Comparison of ENCODE assay signal across 8 cellular contexts in the genomic region with DNA sequence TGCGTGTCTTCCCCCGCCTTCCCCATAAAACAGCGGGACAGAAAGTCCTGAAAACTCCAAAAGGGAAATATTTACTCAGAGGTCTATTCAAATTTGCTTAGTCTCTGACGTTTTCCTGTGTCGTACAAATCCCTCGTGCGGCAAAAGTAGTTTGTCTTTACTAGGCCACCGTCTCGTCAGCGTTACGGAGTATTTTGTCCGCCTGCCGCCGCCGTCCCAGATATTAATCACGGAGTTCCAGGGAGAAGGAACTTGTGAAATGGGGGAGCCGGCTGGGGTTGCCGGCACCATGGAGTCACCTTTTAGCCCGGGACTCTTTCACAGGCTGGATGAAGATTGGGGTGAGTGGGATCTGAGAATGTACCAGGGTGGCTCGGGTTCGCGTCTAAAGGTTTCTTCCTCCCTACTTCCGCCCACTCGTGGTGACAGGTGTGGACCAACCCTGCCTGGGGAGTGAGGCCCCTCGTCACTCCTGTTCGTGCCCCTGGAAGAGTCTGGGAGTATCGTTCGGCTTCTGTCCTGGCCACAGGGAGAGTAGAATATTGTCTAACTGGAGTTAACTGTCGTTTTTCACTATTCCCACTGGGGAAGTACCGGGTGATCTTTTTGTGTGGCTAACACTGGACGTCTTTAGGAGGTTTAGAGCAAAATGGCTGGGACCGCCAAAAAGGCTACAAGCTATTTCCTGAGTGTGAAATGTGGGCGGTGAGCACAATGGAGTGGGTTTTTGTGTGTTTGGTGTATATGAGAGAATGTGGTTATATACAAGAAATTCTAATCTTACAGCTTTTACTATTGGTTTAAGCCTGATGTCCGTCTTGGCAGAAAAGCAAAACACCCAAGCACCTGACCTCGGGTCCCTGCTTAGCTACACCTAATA. TPM values are rescaled to one million over a fixed set of nuclear protein-coding genes. Genes with fewer than 3 reads are reported as not detected.
DNase-seq lines count a peak whose midpoint lies in the region; ATAC-seq and TF ChIP-seq lines count a peak whose summit lies in the region.

A gene with protein sequence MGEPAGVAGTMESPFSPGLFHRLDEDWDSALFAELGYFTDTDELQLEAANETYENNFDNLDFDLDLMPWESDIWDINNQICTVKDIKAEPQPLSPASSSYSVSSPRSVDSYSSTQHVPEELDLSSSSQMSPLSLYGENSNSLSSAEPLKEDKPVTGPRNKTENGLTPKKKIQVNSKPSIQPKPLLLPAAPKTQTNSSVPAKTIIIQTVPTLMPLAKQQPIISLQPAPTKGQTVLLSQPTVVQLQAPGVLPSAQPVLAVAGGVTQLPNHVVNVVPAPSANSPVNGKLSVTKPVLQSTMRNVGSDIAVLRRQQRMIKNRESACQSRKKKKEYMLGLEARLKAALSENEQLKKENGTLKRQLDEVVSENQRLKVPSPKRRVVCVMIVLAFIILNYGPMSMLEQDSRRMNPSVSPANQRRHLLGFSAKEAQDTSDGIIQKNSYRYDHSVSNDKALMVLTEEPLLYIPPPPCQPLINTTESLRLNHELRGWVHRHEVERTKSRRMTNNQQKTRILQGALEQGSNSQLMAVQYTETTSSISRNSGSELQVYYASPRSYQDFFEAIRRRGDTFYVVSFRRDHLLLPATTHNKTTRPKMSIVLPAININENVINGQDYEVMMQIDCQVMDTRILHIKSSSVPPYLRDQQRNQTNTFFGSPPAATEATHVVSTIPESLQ (plus strand): TSS at position 219 of the 880 bp plus-strand sequence. CDS start 41 bp downstream, at position 260.

- ATAC-seq in HG02870 (IDR thresholded peaks at IDR 0.05; ENCODE audit: unreplicated experiment) (peak; percentile 66), right cardiac atrium (peak; percentile 90 to 92)

- peak; percentile 63 to 82 for TF ChIP-seq POLR2A in uterus (IDR thresholded peaks at IDR 0.05)

- H3K36me3 ChIP-seq in uterus: no peaks in the 10 kb centered on the region

- H3K27me3 ChIP-seq in right cardiac atrium (ENCODE audit: control insufficient read depth, insufficient read depth): no peaks in the 10 kb centered on the region
- H3K27me3 ChIP-seq in uterus: no peaks in the 10 kb centered on the region

- DNase-seq in NCI-H1694 treated with DMSO at 0.1 percent for 48 hours (lab: John Stamatoyannopoulos, UW) (peak; percentile 87), T-helper 2 cell (peak; percentile 40 to 93 (median 68)), anterior cingulate cortex (lab: John Stamatoyannopoulos, UW) (peak in 57 of 58 donors; percentile 36 to 95 (median 78)), right cardiac atrium (peak; percentile 87 to 94 (median 94)), putamen (ENCODE audit: low spot score) (peak; percentile 89), uterus (peak; percentile 89 to 92)

- peak within 1 kb of the TSS; percentile 81 for H3K4me3 ChIP-seq in GM12875 (ENCODE audit: low read depth, low read length)
- H3K4me3 ChIP-seq in right cardiac atrium (ENCODE audit: low read length): peak within 1 kb of the TSS; percentile 97
- peak within 1 kb of the TSS; percentile 61 to 63 for H3K4me3 ChIP-seq in uterus

- TF ChIP-seq CTCF in GM12875 (IDR thresholded peaks at IDR 0.05; ENCODE audit: borderline replicate concordance, insufficient read depth, low read depth, low read length) (no peak), uterus (IDR thresholded peaks at IDR 0.05) (peak in 1 of 4 experiments; percentile 10)

- intact Hi-C loops in right cardiac atrium (cut with DNase I) (no loop called here), uterus (cut with DNase I; ENCODE audit: low total_unique reads) (no loop called here)

- H3K9me3 ChIP-seq in right cardiac atrium (ENCODE audit: control insufficient read depth, low read length): no peaks in the 10 kb centered on the region
- H3K9me3 ChIP-seq in uterus: no peaks in the 10 kb centered on the region

- H3K27ac ChIP-seq in right cardiac atrium (ENCODE audit: low read length) (peak within 1 kb of the TSS; percentile 56), uterus (peak within 1 kb of the TSS; percentile 84 to 93)

- WGBS in right cardiac atrium: under 1% methylated on average over 35 of the region's 35 CpGs

- H3K4me1 ChIP-seq in right cardiac atrium (ENCODE audit: control insufficient read depth, insufficient read depth, low read length) (peaks cover 2% of the 10 kb centered on the region), uterus (no peaks in the 10 kb centered on the region)

RNA-seq across cellular contexts. Expression of the gene that starts here (rescaled TPM):
- total RNA-seq in right cardiac atrium (10 to 100 TPM; 15.3 to 18.5 (median 16.7) TPM), uterus (10 to 100 TPM; 16.2 to 37.7 (median 30.0) TPM)
- 5.7 TPM for polyA plus RNA-seq in right cardiac atrium

Comparison
In these comparisons a context has a peak if more than half of its experiments do, and no peak if none do; other contexts are left out.
1. Peak in every context shown above with its lines: DNase-seq, ATAC-seq, H3K4me3 ChIP-seq and H3K27ac ChIP-seq.